15 cellular contexts compared by ENCODE assay signal in genomic region chrX:3788494-3789233, GRCh38.
DNase-seq lines count a peak whose midpoint lies in the region; ATAC-seq and TF ChIP-seq lines count a peak whose summit lies in the region.
"Had no signal": no experiment of that assay in that cellular context is flagged by ENCODE, and none has a peak within 500 bp of the region (broad histone marks: within the 10 kb centered on the region; RNA-seq: fewer than 3 reads in every experiment).

No MANE protein-coding gene starts in this region.

- no peak overlapping the region for H3K4me3 Mint-ChIP-seq in activated T-cell treated with anti-CD3 and anti-CD28 coated beads, Interleukin-2, amount 50 U/mL, for 72 hours

- peaks cover 8% of the 10 kb centered on the region for H3K4me1 Mint-ChIP-seq in activated T-cell treated with anti-CD3 and anti-CD28 coated beads, Interleukin-2, amount 50 U/mL, for 72 hours (ENCODE audit: low read depth)

- DNase-seq in GM13977 (ENCODE audit: low spot score) (no peak), NCI-H146 treated with DMSO at 0.1 percent for 48 hours (lab: John Stamatoyannopoulos, UW; ENCODE audit: unreplicated experiment) (peak; percentile 39), iPS-NIHi11 (ENCODE audit: low spot score) (peak; percentile 10), globus pallidus (ENCODE audit: low spot score) (no peak), RKO (ENCODE audit: low spot score) (no peak), G401 (ENCODE audit: low spot score) (no peak)
- peak; percentile 5 to 13 for DNase-seq in activated T-cell treated with anti-CD3 and anti-CD28 coated beads, Interleukin-2, amount 50 U/mL, for 72 hours
- DNase-seq: CD4-positive, CD25-positive, alpha-beta regulatory T cell; GF-D8; NCI-H1092 treated with DMSO at 0.1 percent for 48 hours; NCI-H82; spleen; thyroid gland had no signal

- peaks cover 1 to 2% of the 10 kb centered on the region in 2 donors for H3K36me3 Mint-ChIP-seq in activated T-cell treated with anti-CD3 and anti-CD28 coated beads, Interleukin-2, amount 50 U/mL, for 72 hours (ENCODE audit: insufficient read depth in 2 of 2)
- H3K36me3 Mint-ChIP-seq: CD4-positive, CD25-positive, alpha-beta regulatory T cell had no signal

- H3K9me3 Mint-ChIP-seq in activated T-cell treated with anti-CD3 and anti-CD28 coated beads, Interleukin-2, amount 50 U/mL, for 72 hours, result peaks cover 1 to 3% of the 10 kb centered on the region in 2 donors

- TF ChIP-seq CTCF in GM13977 (IDR thresholded peaks at IDR 0.05; ENCODE audit: extremely low read depth, insufficient read depth, missing control alignments), result peak; percentile 17

- no peak overlapping the region for H3K27ac Mint-ChIP-seq in activated T-cell treated with anti-CD3 and anti-CD28 coated beads, Interleukin-2, amount 50 U/mL, for 72 hours
- H3K27ac Mint-ChIP-seq: activated T-helper 2 cell treated with anti-CD3 and anti-CD28 coated beads, Interferon-gamma antibody, Interleukin-2, Interleukin-4, amounts not matched to agents 10 μg/mL and 5 μg/mL and 100 μg/mL, durations not matched to agents 14 hours and 24 hours and 36 hours had no signal

- in situ Hi-C loops in GM13977 (cut with MboI; ENCODE audit: low pct_unique_long_range_greater_than_20kb, low sequenced_read_pairs, unreplicated experiment) (no loop called here), G401 (cut with HindIII; ENCODE audit: low sequenced_read_pairs) (no loop called here)

- peak in 1 of 2 donors; percentile 25 for ATAC-seq in activated T-cell treated with anti-CD3 and anti-CD28 coated beads, Interleukin-2, amount 50 U/mL, for 72 hours (replicated peaks in 1 of 2)
- ATAC-seq in GM21717 (IDR thresholded peaks at IDR 0.05; ENCODE audit: unreplicated experiment), result no peak

- H3K27me3 Mint-ChIP-seq in activated T-cell treated with anti-CD3 and anti-CD28 coated beads, Interleukin-2, amount 50 U/mL, for 72 hours (ENCODE audit: low read depth), result peaks cover 18% of the 10 kb centered on the region
- H3K27me3 Mint-ChIP-seq: CD4-positive, CD25-positive, alpha-beta regulatory T cell had no signal

Comparison
In these comparisons a context has a peak if more than half of its experiments do, and no peak if none do; other contexts are left out.
1. DNase-seq: peak in NCI-H146 treated with DMSO at 0.1 percent for 48 hours (single experiment), activated T-cell treated with anti-CD3 and anti-CD28 coated beads, Interleukin-2, amount 50 U/mL, for 72 hours (2 of 2) and iPS-NIHi11 (single experiment); none in GM13977 (single experiment), globus pallidus (single experiment), RKO (single experiment) and G401 (single experiment).